ENCODE assay signal across 26 cellular contexts in the genomic region with DNA sequence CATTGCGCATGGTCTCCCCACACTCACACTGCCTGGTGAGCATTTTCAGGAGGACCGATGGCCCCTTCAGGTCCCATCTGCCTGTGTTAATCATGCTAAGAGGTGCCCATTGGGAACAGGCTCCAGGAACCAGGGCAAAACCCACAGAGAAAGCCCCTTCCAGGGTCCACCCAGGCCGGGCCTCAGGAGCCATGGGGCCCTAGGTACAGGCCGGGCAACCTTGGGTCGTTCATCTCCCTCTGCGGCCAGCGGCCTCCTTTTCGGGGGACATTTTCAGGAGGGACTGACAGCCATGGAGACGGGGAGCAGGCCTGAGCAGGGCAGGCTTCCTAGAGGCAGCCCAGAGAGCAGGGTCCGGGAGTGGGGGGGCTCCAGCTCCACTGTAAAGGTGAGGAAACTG.
DNase-seq lines count a peak whose midpoint lies in the region; ATAC-seq and TF ChIP-seq lines count a peak whose summit lies in the region.
"Had no signal": no experiment of that assay in that cellular context is flagged by ENCODE, and none has a peak within 500 bp of the region (broad histone marks: within the 10 kb centered on the region; RNA-seq: fewer than 3 reads in every experiment).

No MANE protein-coding gene starts in this region.

- H3K9ac ChIP-seq in parathyroid adenoma, result no peak overlapping the region

- H3K79me2 ChIP-seq in parathyroid adenoma, result no peaks in the 10 kb centered on the region

- no peak overlapping the region for H3K4me2 ChIP-seq in parathyroid adenoma (ENCODE audit: low read length)

- TF ChIP-seq CTCF in parathyroid adenoma (IDR thresholded peaks at IDR 0.05), result no peak

- peak overlapping the region; percentile 8 for H3K27ac ChIP-seq in parathyroid adenoma

- peaks cover 36% of the 10 kb centered on the region for H3K4me1 ChIP-seq in parathyroid adenoma
- H3K4me1 ChIP-seq: BE2C had no signal

- H3K4me3 ChIP-seq in parathyroid adenoma (ENCODE audit: low read depth, low read length), result no peak overlapping the region
- H3K4me3 ChIP-seq: GM12878 had no signal

- H3K36me3 ChIP-seq in parathyroid adenoma (ENCODE audit: control insufficient read depth, insufficient read depth, low read length), result no peaks in the 10 kb centered on the region
- H3K36me3 ChIP-seq: BE2C had no signal

- H2AFZ ChIP-seq in parathyroid adenoma, result peak overlapping the region; percentile 31

- H3K9me3 ChIP-seq in parathyroid adenoma (ENCODE audit: control insufficient read depth, low read length), result no peaks in the 10 kb centered on the region
- H3K9me3 ChIP-seq: BE2C had no signal

- no peaks in the 10 kb centered on the region for H3K27me3 ChIP-seq in parathyroid adenoma (ENCODE audit: control insufficient read depth, insufficient read depth, low read length)
- H3K27me3 ChIP-seq: BE2C had no signal

- DNase-seq in activated CD8-positive, alpha-beta memory T cell treated with anti-CD3 and anti-CD28 coated beads for 24 hours, result peak; percentile 41
- DNase-seq in activated CD8-positive, alpha-beta memory T cell treated with anti-CD3 and anti-CD28 coated beads, Interleukin-2, amount 50 U/mL, for 48 hours, result no peak
- DNase-seq in ecto neural progenitor cell (ENCODE audit: low spot score) (peak; percentile 21), NCI-H69 (lab: John Stamatoyannopoulos, UW) (no peak)
- DNase-seq: 8988T; ACHN; BE2C; CD8-positive, alpha-beta memory T cell; DMS 273 treated with DMSO at 0.1 percent for 48 hours; DMS79; EL; GDM1; Karpas-422; NCI-H1092; NCI-H1436; NCI-H187; NCI-H2081 treated with DMSO at 0.1 percent for 48 hours; NCI-H2171 treated with DMSO at 0.1 percent for 48 hours; NCI-H345; NCI-H524; NCI-H774 had no signal

- no peak for ATAC-seq in HG02981 (IDR thresholded peaks at IDR 0.05; ENCODE audit: unreplicated experiment)
- ATAC-seq in HG03460 (IDR thresholded peaks at IDR 0.05; ENCODE audit: unreplicated experiment), result no peak
- ATAC-seq: GM12878, HCT116 had no signal

Comparison
In these comparisons a context has a peak if more than half of its experiments do, and no peak if none do; other contexts are left out.
1. DNase-seq: peak in activated CD8-positive, alpha-beta memory T cell treated with anti-CD3 and anti-CD28 coated beads for 24 hours (single experiment) and ecto neural progenitor cell (single experiment); none in activated CD8-positive, alpha-beta memory T cell treated with anti-CD3 and anti-CD28 coated beads, Interleukin-2, amount 50 U/mL, for 48 hours (single experiment) and NCI-H69 (single experiment).